Comparison of ENCODE assay signal across 8 cellular contexts in the genomic region with DNA sequence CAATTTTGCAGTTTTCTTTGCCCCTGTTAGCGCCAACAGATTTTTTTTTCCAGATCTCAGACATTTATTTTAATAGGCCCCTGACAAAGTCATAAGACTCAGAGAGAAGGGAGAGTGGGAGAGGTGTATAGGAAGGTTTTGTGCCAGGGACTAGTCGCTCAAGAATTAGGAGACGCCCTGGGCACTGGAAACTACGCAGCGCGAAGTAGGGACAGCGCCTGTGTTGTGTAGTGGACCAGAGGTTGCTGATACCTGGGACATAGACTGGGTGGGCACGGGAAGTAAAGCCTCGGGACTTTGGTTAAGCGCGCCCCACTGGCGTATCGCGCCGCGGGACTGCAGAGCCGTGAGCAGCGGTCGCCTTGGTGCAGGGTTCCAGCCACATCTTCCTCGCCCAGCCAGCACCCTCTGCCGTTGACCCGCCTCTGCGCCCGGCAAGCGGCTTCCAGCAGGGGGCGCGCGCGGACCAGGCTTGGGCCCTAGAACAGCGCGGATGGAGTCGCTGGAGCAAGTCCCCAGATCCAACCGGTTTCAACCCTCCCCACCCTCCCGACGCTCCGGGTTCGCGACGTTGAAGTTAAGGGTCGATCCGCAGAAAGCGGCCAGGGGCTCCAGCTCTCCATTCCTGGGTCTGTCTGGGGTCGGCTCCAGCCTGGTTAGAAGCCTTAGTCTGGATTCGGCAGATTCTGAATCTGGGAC. TPM values are rescaled to one million over a fixed set of nuclear protein-coding genes. Genes with fewer than 3 reads are reported as not detected.
DNase-seq lines count a peak whose midpoint lies in the region; ATAC-seq and TF ChIP-seq lines count a peak whose summit lies in the region.

No MANE protein-coding gene starts in this region.

- ATAC-seq in CD4-positive, CD25-positive, alpha-beta regulatory T cell (ENCODE audit: low read depth in 2 of 2) = peak; percentile 78
- peak; percentile 97 for ATAC-seq in left colon
- no peak for ATAC-seq in GM19023 (IDR thresholded peaks at IDR 0.05; ENCODE audit: unreplicated experiment)

- H3K9me3 ChIP-seq in CD4-positive, CD25-positive, alpha-beta regulatory T cell (ENCODE audit: control insufficient read depth in 2 of 2, low read length in 2 of 2) = no peaks in the 10 kb centered on the region
- H3K9me3 ChIP-seq in HEK293 (ENCODE audit: control insufficient read depth, insufficient read depth, low read depth, low read length) = no peaks in the 10 kb centered on the region

- H3K36me3 ChIP-seq in CD4-positive, CD25-positive, alpha-beta regulatory T cell (ENCODE audit: control insufficient read depth, insufficient read depth, low read length) = no peaks in the 10 kb centered on the region
- H3K36me3 ChIP-seq in HEK293 (ENCODE audit: control insufficient read depth in 2 of 2, insufficient read depth in 1 of 2, low read length in 2 of 2) = no peaks in the 10 kb centered on the region

- peaks cover 0 to 29% (median 8%) of the 10 kb centered on the region in 4 donors for H3K4me1 Mint-ChIP-seq in CD4-positive, CD25-positive, alpha-beta regulatory T cell

- H3K9me3 Mint-ChIP-seq in CD4-positive, CD25-positive, alpha-beta regulatory T cell = peaks cover 0 to 3% (median 0%) of the 10 kb centered on the region in 7 donors

- H3K27me3 Mint-ChIP-seq in CD4-positive, CD25-positive, alpha-beta regulatory T cell = peaks cover 88% of the 10 kb centered on the region

- DNase-seq in CD4-positive, CD25-positive, alpha-beta regulatory T cell = peak; percentile 61 to 80 (median 73)
- DNase-seq in NCI-H446 (lab: John Stamatoyannopoulos, UW) (peak; percentile 65 to 88), cerebellum (ENCODE audit: low spot score) (peak; percentile 81), left colon (peak; percentile 68 to 91)
- peak; percentile 72 to 83 for DNase-seq in activated CD4-positive, alpha-beta T cell treated with anti-CD3 and anti-CD28 coated beads for 4 hours
- peak; percentile 73 to 89 (median 84) for DNase-seq in stimulated activated CD4-positive, alpha-beta T cell treated with anti-CD3 and anti-CD28 coated beads, Interleukin-1b, Interleukin-23, amount 100 ng/mL, for 24 hours (ENCODE audit: low read depth in 4 of 4, low spot score in 1 of 4)

- no peaks in the 10 kb centered on the region for H3K36me3 Mint-ChIP-seq in CD4-positive, CD25-positive, alpha-beta regulatory T cell

- peak; percentile 100 for TF ChIP-seq CTCF in HEK293 (tag by site-specific recombination; IDR thresholded peaks at IDR 0.05)

- CTCF ChIA-PET in HEK293 (lab: Yijun Ruan, JAX) = interaction anchor here (0.6 to 6.3 kb wide), 25 partner anchors 9 to 240 kb away, joined by 3 to 100 read pairs (median 5); partner anchors contain the start of genes CYP11A1 and STRA6

- no peak overlapping the region for H3K4me3 ChIP-seq in CD4-positive, CD25-positive, alpha-beta regulatory T cell (ENCODE audit: low read depth, low read length)
- H3K4me3 ChIP-seq in HEK293 (ENCODE audit: low read depth, low read length) = peak overlapping the region; percentile 25

- H3K4me3 Mint-ChIP-seq in CD4-positive, CD25-positive, alpha-beta regulatory T cell = peak overlapping the region in 3 of 4 donors; percentile 21 to 59 (median 36)

- no peak overlapping the region for H3K27ac Mint-ChIP-seq in CD4-positive, CD25-positive, alpha-beta regulatory T cell

- H3K27ac ChIP-seq in CD4-positive, CD25-positive, alpha-beta regulatory T cell (ENCODE audit: insufficient read depth, low read length, poor library complexity, severe bottlenecking) = no peak overlapping the region
- H3K27ac ChIP-seq in HEK293 (ENCODE audit: extremely low read depth, low read depth, low read length) = peak overlapping the region; percentile 1; the same call in 1 of the 2 replicates

- peaks cover 9% of the 10 kb centered on the region for H3K4me1 ChIP-seq in CD4-positive, CD25-positive, alpha-beta regulatory T cell (ENCODE audit: control insufficient read depth, insufficient read depth, low read length, poor library complexity, severe bottlenecking)
- peaks cover 14% of the 10 kb centered on the region for H3K4me1 ChIP-seq in HEK293 (ENCODE audit: control insufficient read depth, insufficient read depth, low read length)

- H3K27me3 ChIP-seq in CD4-positive, CD25-positive, alpha-beta regulatory T cell (ENCODE audit: control insufficient read depth, insufficient read depth, low read length) = peaks cover 17% of the 10 kb centered on the region

- intact Hi-C loops in left colon (cut with DNase I, micrococcal nuclease) = loop anchor here in 1 of 2 donors (5.0 kb wide), 3 partner anchors 155 to 195 kb away; no protein-coding TSS in a partner anchor

- POLR2A ChIA-PET in HEK293 (lab: Yijun Ruan, JAX) = interaction anchor here (0.6 to 1.5 kb wide), 5 partner anchors 57 to 239 kb away, joined by 3 to 4 read pairs (median 4); no protein-coding TSS in a partner anchor

TF ChIP-seq in HEK293, 187 proteins besides CTCF, POLR2A, EP300 and RAD21 (continues in another document):
- TF ChIP-seq, protein P1, sequence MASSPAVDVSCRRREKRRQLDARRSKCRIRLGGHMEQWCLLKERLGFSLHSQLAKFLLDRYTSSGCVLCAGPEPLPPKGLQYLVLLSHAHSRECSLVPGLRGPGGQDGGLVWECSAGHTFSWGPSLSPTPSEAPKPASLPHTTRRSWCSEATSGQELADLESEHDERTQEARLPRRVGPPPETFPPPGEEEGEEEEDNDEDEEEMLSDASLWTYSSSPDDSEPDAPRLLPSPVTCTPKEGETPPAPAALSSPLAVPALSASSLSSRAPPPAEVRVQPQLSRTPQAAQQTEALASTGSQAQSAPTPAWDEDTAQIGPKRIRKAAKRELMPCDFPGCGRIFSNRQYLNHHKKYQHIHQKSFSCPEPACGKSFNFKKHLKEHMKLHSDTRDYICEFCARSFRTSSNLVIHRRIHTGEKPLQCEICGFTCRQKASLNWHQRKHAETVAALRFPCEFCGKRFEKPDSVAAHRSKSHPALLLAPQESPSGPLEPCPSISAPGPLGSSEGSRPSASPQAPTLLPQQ (tag by site-specific recombination; IDR thresholded peaks at IDR 0.05) = peak; percentile 76
- no peak for TF ChIP-seq ZNF677 (tag by site-specific recombination; IDR thresholded peaks at IDR 0.05)
- TF ChIP-seq ZNF112 (tag by site-specific recombination; IDR thresholded peaks at IDR 0.05) = no peak
- peak; percentile 70 for TF ChIP-seq ZIC2 (tag by site-specific recombination; IDR thresholded peaks at IDR 0.05)
- TF ChIP-seq, protein P2, sequence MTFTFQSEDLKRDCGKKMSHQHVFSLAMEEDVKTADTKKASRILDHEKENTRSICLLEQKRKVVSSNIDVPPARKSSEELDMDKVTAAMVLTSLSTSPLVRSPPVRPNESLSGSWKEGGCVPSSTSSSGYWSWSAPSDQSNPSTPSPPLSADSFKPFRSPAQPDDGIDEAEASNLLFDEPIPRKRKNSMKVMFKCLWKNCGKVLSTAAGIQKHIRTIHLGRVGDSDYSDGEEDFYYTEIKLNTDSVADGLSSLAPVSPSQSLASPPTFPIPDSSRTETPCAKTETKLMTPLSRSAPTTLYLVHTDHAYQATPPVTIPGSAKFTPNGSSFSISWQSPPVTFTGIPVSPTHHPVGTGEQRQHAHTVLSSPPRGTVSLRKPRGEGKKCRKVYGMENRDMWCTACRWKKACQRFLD (tag by site-specific recombination; IDR thresholded peaks at IDR 0.05) = no peak
- 0 out of 2 replicates have a peak, but pooled peaks have one; percentile 32 for TF ChIP-seq MZF1 (tag by site-specific recombination; IDR thresholded peaks at IDR 0.05; ENCODE audit: borderline replicate concordance)
- TF ChIP-seq ZNF398 (tag by site-specific recombination; IDR thresholded peaks at IDR 0.05) = peak; percentile 38; the same call in 1 of the 2 replicates
- peak; percentile 92 for TF ChIP-seq ZNF660 (tag by site-specific recombination; IDR thresholded peaks at IDR 0.05)
- peak; percentile 33; the same call in 1 of the 2 replicates for TF ChIP-seq ZNF366 (tag by site-specific recombination; conservative IDR thresholded peaks at IDR 0.05)
- TF ChIP-seq ZBTB48 (tag by site-specific recombination; IDR thresholded peaks at IDR 0.05) = peak; percentile 74
- TF ChIP-seq ZNF776 (tag by site-specific recombination; IDR thresholded peaks at IDR 0.05; ENCODE audit: borderline replicate concordance) = no peak
- TF ChIP-seq ZNF529 (tag by site-specific recombination; IDR thresholded peaks at IDR 0.05; ENCODE audit: insufficient replicate concordance) = no peak
- TF ChIP-seq ZNF514 (tag by site-specific recombination; IDR thresholded peaks at IDR 0.05) = no peak
- TF ChIP-seq, protein P3, sequence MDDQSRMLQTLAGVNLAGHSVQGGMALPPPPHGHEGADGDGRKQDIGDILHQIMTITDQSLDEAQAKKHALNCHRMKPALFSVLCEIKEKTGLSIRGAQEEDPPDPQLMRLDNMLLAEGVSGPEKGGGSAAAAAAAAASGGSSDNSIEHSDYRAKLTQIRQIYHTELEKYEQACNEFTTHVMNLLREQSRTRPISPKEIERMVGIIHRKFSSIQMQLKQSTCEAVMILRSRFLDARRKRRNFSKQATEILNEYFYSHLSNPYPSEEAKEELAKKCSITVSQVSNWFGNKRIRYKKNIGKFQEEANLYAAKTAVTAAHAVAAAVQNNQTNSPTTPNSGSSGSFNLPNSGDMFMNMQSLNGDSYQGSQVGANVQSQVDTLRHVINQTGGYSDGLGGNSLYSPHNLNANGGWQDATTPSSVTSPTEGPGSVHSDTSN (CRISPR knock-in tag; IDR thresholded peaks at IDR 0.05) = peak; percentile 92; the same call in 1 of the 2 replicates

RNA-seq across cellular contexts. Expression of gene ISLR2, which starts 3.0 kb away (rescaled TPM):
- total RNA-seq in CD4-positive, CD25-positive, alpha-beta regulatory T cell = not detected
- polyA plus RNA-seq in CD4-positive, CD25-positive, alpha-beta regulatory T cell = not detected
- total RNA-seq in cerebellum (104 TPM), left colon (under 1 TPM; 0.52 to 0.89 TPM)

RNA-seq across cellular contexts. Expression of gene GOLGA6A, which starts 45.1 kb away (rescaled TPM):
- total RNA-seq in CD4-positive, CD25-positive, alpha-beta regulatory T cell = 0.20 TPM
- polyA plus RNA-seq in CD4-positive, CD25-positive, alpha-beta regulatory T cell = not detected
- total RNA-seq in cerebellum (0.36 TPM), left colon (not detected)

RNA-seq across cellular contexts. Expression of gene ISLR, which starts 46.1 kb away (rescaled TPM):
- total RNA-seq in CD4-positive, CD25-positive, alpha-beta regulatory T cell = not detected
- not detected for polyA plus RNA-seq in CD4-positive, CD25-positive, alpha-beta regulatory T cell
- total RNA-seq in cerebellum (41.0 TPM), left colon (10 to 100 TPM in 1 of 2 donors, 1 to 10 TPM in 1; 4.8 to 10.2 TPM)

Comparison
In these comparisons a context has a peak if more than half of its experiments do, and no peak if none do; other contexts are left out.
1. RNA of gene ISLR2, which starts 3.0 kb away (total RNA-seq): 104 TPM in cerebellum (single experiment); 0.52 to 0.89 TPM in left colon and not detected in CD4-positive, CD25-positive, alpha-beta regulatory T cell (single experiment); every median in the first group is over 10 times any median in the second.
2. Peak in every context shown above with its lines, with median percentiles within 50 percentile points of each other: DNase-seq.